In the genomic region with DNA sequence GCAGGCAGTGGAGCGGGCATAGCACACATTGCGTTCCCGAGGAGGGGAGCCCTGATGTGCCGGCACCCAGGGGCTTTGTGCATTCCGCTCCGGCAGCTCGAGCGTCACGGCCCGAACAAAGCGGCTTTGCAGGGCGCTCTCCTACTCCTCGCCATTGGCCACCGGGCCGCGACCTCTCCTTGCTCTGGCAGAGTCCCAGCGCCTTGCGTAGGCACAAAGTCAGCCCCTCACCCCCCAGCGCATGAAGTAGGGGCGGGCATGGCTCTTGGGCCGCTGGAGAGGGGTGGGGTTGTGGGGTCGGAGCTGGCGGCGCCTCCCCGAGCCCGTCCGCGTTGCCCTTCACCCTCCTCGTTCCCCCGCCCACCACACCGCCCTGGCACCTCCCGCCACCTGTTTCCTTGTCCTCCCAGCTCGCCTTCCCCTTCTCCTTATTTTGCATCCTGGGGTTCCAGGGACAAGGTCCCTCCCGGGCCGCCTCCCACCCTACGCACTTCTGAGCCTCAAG, we compare ENCODE assay signal across 1 cellular context.
A peak's percentile ranks its signal among the peaks of the same experiment; 100 is the strongest.
TF ChIP-seq lines count a peak whose summit lies in the region.

No MANE protein-coding gene starts in this region.

TF ChIP-seq in HEK293, 187 proteins besides CTCF, POLR2A, EP300 and RAD21 (continued from another document):
- TF ChIP-seq ZNF449 (tag by site-specific recombination; IDR thresholded peaks at IDR 0.05) (no peak), SCRT2 (tag by site-specific recombination; IDR thresholded peaks at IDR 0.05) (peak; percentile 45), ZNF302 (tag by site-specific recombination; IDR thresholded peaks at IDR 0.05; ENCODE audit: low read depth) (no peak), OVOL3 (tag by site-specific recombination; IDR thresholded peaks at IDR 0.05) (no peak), ZNF645 (tag by site-specific recombination; IDR thresholded peaks at IDR 0.05) (no peak), ZNF571 (tag by site-specific recombination; IDR thresholded peaks at IDR 0.05) (no peak), PRDM4 (tag by site-specific recombination; IDR thresholded peaks at IDR 0.05) (no peak), ZNF837 (tag by site-specific recombination; IDR thresholded peaks at IDR 0.05) (no peak), SP3 (tag by site-specific recombination; IDR thresholded peaks at IDR 0.05) (peak; percentile 39; the same call in 1 of the 2 replicates), ZNF19 (tag by site-specific recombination; IDR thresholded peaks at IDR 0.05; ENCODE audit: low read depth) (no peak), ZNF155 (tag by site-specific recombination; IDR thresholded peaks at IDR 0.05) (no peak), ZNF521 (tag by site-specific recombination; IDR thresholded peaks at IDR 0.05) (no peak), ZNF148 (tag by site-specific recombination; IDR thresholded peaks at IDR 0.05; ENCODE audit: borderline replicate concordance) (no peak), ZNF701 (tag by site-specific recombination; IDR thresholded peaks at IDR 0.05) (no peak), ZNF548 (tag by site-specific recombination; IDR thresholded peaks at IDR 0.05) (no peak), KLF1 (tag by site-specific recombination; IDR thresholded peaks at IDR 0.05) (peak; percentile 50; the same call in 1 of the 2 replicates), BCL11B (tag by site-specific recombination; IDR thresholded peaks at IDR 0.05; ENCODE audit: low read depth) (no peak)
- TF ChIP-seq, protein P1, sequence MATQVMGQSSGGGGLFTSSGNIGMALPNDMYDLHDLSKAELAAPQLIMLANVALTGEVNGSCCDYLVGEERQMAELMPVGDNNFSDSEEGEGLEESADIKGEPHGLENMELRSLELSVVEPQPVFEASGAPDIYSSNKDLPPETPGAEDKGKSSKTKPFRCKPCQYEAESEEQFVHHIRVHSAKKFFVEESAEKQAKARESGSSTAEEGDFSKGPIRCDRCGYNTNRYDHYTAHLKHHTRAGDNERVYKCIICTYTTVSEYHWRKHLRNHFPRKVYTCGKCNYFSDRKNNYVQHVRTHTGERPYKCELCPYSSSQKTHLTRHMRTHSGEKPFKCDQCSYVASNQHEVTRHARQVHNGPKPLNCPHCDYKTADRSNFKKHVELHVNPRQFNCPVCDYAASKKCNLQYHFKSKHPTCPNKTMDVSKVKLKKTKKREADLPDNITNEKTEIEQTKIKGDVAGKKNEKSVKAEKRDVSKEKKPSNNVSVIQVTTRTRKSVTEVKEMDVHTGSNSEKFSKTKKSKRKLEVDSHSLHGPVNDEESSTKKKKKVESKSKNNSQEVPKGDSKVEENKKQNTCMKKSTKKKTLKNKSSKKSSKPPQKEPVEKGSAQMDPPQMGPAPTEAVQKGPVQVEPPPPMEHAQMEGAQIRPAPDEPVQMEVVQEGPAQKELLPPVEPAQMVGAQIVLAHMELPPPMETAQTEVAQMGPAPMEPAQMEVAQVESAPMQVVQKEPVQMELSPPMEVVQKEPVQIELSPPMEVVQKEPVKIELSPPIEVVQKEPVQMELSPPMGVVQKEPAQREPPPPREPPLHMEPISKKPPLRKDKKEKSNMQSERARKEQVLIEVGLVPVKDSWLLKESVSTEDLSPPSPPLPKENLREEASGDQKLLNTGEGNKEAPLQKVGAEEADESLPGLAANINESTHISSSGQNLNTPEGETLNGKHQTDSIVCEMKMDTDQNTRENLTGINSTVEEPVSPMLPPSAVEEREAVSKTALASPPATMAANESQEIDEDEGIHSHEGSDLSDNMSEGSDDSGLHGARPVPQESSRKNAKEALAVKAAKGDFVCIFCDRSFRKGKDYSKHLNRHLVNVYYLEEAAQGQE (tag by site-specific recombination; IDR thresholded peaks at IDR 0.05) = no peak
